ENCODE assay signal across 2 cellular contexts in the genomic region with DNA sequence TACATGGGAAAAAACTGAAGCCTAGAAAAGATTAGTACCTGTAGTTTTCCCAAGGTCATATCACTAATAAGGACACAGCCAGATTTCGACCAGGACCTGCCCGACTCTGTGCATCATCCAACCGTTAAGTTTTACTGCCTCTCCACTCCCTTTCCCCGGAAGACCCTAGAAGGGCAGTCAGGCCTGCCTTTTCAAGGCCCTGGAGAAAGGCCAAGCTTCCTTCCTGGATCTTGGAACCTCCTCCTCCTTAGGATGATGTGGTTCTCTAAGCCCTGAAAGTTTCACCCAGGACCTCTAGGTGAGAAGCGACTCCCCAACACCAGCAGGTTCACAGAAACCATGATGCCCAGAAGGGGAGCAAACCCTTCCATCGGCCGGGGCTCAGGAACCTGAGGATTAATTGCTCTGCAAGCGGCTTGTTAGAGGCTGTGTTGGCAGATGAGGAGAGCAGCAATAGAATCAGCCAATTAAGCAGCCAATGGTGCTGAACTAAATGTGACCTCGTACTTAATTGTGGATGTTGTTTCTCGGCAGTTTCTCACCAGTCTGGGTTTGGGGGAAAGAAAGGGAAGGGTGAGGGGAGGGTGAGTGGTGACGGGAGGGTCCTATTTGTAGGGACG.
TF ChIP-seq lines count a peak whose summit lies in the region.

No MANE protein-coding gene starts in this region.

TF ChIP-seq in Ishikawa, 13 proteins besides CTCF, POLR2A, EP300 and RAD21:
- TF ChIP-seq CEBPB (IDR thresholded peaks at IDR 0.05) (no peak), CREB1 (IDR thresholded peaks at IDR 0.05; ENCODE audit: low read depth) (no peak), FOXM1 (IDR thresholded peaks at IDR 0.05; ENCODE audit: borderline replicate concordance, low read depth) (no peak), EGR1 (IDR thresholded peaks at IDR 0.05) (no peak), TEAD4 (IDR thresholded peaks at IDR 0.05) (no peak), NFIC (IDR thresholded peaks at IDR 0.05) (peak; percentile 63), TAF1 (IDR thresholded peaks at IDR 0.05; ENCODE audit: low read depth) (no peak), YY1 (IDR thresholded peaks at IDR 0.05; ENCODE audit: low read depth) (no peak), TCF12 (IDR thresholded peaks at IDR 0.05; ENCODE audit: low read depth) (peak; percentile 40; the same call in 1 of the 2 replicates), ZBTB7A (IDR thresholded peaks at IDR 0.05; ENCODE audit: low read depth) (no peak)
- TF ChIP-seq, protein P1, sequence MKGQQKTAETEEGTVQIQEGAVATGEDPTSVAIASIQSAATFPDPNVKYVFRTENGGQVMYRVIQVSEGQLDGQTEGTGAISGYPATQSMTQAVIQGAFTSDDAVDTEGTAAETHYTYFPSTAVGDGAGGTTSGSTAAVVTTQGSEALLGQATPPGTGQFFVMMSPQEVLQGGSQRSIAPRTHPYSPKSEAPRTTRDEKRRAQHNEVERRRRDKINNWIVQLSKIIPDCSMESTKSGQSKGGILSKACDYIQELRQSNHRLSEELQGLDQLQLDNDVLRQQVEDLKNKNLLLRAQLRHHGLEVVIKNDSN (IDR thresholded peaks at IDR 0.05), result no peak
- TF ChIP-seq, protein P2, sequence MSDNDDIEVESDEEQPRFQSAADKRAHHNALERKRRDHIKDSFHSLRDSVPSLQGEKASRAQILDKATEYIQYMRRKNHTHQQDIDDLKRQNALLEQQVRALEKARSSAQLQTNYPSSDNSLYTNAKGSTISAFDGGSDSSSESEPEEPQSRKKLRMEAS (IDR thresholded peaks at IDR 0.05), result no peak
- TF ChIP-seq, protein P3, sequence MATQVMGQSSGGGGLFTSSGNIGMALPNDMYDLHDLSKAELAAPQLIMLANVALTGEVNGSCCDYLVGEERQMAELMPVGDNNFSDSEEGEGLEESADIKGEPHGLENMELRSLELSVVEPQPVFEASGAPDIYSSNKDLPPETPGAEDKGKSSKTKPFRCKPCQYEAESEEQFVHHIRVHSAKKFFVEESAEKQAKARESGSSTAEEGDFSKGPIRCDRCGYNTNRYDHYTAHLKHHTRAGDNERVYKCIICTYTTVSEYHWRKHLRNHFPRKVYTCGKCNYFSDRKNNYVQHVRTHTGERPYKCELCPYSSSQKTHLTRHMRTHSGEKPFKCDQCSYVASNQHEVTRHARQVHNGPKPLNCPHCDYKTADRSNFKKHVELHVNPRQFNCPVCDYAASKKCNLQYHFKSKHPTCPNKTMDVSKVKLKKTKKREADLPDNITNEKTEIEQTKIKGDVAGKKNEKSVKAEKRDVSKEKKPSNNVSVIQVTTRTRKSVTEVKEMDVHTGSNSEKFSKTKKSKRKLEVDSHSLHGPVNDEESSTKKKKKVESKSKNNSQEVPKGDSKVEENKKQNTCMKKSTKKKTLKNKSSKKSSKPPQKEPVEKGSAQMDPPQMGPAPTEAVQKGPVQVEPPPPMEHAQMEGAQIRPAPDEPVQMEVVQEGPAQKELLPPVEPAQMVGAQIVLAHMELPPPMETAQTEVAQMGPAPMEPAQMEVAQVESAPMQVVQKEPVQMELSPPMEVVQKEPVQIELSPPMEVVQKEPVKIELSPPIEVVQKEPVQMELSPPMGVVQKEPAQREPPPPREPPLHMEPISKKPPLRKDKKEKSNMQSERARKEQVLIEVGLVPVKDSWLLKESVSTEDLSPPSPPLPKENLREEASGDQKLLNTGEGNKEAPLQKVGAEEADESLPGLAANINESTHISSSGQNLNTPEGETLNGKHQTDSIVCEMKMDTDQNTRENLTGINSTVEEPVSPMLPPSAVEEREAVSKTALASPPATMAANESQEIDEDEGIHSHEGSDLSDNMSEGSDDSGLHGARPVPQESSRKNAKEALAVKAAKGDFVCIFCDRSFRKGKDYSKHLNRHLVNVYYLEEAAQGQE (IDR thresholded peaks at IDR 0.05; ENCODE audit: low read depth), result no peak
TF ChIP-seq in Ishikawa: peak in this region for 2.

TF ChIP-seq in GM23338, 12 proteins besides CTCF, POLR2A, EP300 and RAD21:
- TF ChIP-seq NANOG (IDR thresholded peaks at IDR 0.05; ENCODE audit: borderline replicate concordance) (no peak), EZH2phosphoT487 (IDR thresholded peaks at IDR 0.05; ENCODE audit: unreplicated experiment) (no peak)
- TF ChIP-seq, protein P4, sequence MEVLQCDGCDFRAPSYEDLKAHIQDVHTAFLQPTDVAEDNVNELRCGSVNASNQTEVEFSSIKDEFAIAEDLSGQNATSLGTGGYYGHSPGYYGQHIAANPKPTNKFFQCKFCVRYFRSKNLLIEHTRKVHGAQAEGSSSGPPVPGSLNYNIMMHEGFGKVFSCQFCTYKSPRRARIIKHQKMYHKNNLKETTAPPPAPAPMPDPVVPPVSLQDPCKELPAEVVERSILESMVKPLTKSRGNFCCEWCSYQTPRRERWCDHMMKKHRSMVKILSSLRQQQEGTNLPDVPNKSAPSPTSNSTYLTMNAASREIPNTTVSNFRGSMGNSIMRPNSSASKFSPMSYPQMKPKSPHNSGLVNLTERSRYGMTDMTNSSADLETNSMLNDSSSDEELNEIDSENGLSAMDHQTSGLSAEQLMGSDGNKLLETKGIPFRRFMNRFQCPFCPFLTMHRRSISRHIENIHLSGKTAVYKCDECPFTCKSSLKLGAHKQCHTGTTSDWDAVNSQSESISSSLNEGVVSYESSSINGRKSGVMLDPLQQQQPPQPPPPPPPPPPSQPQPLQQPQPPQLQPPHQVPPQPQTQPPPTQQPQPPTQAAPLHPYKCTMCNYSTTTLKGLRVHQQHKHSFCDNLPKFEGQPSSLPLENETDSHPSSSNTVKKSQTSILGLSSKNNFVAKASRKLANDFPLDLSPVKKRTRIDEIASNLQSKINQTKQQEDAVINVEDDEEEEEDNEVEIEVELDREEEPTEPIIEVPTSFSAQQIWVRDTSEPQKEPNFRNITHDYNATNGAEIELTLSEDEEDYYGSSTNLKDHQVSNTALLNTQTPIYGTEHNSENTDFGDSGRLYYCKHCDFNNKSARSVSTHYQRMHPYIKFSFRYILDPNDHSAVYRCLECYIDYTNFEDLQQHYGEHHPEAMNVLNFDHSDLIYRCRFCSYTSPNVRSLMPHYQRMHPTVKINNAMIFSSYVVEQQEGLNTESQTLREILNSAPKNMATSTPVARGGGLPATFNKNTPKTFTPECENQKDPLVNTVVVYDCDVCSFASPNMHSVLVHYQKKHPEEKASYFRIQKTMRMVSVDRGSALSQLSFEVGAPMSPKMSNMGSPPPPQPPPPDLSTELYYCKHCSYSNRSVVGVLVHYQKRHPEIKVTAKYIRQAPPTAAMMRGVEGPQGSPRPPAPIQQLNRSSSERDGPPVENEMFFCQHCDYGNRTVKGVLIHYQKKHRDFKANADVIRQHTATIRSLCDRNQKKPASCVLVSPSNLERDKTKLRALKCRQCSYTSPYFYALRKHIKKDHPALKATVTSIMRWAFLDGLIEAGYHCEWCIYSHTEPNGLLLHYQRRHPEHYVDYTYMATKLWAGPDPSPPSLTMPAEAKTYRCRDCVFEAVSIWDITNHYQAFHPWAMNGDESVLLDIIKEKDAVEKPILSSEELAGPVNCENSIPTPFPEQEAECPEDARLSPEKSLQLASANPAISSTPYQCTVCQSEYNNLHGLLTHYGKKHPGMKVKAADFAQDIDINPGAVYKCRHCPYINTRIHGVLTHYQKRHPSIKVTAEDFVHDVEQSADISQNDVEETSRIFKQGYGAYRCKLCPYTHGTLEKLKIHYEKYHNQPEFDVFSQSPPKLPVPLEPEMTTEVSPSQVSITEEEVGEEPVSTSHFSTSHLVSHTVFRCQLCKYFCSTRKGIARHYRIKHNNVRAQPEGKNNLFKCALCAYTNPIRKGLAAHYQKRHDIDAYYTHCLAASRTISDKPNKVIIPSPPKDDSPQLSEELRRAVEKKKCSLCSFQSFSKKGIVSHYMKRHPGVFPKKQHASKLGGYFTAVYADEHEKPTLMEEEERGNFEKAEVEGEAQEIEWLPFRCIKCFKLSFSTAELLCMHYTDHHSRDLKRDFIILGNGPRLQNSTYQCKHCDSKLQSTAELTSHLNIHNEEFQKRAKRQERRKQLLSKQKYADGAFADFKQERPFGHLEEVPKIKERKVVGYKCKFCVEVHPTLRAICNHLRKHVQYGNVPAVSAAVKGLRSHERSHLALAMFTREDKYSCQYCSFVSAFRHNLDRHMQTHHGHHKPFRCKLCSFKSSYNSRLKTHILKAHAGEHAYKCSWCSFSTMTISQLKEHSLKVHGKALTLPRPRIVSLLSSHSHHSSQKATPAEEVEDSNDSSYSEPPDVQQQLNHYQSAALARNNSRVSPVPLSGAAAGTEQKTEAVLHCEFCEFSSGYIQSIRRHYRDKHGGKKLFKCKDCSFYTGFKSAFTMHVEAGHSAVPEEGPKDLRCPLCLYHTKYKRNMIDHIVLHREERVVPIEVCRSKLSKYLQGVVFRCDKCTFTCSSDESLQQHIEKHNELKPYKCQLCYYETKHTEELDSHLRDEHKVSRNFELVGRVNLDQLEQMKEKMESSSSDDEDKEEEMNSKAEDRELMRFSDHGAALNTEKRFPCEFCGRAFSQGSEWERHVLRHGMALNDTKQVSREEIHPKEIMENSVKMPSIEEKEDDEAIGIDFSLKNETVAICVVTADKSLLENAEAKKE (CRISPR knock-in tag; IDR thresholded peaks at IDR 0.05), result no peak
